ENCODE assay signal across 1 cellular context in the genomic region with DNA sequence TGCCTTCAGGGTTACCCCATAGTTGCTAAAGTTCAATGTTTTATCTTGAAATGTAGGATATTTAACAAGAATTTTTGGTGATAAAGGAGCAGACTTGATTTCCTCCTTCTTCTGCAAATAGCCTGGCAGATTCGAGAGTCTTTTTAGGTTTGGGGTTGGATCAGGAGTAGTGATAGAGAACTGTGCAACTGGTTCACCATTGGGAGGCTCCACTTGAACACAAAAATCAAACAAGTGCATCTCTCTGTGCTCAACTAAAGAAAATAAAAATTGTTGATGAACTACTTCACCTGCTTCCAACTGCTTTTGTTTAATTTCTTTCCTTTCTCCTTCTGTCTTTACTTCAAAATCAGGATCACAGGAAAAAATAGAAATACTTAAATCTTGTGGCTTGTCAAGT.
TF ChIP-seq lines count a peak whose summit lies in the region.

No MANE protein-coding gene starts in this region.

TF ChIP-seq in HepG2, 621 proteins besides CTCF, POLR2A, EP300 and RAD21 (continued from another document):
- TF ChIP-seq, protein P1, sequence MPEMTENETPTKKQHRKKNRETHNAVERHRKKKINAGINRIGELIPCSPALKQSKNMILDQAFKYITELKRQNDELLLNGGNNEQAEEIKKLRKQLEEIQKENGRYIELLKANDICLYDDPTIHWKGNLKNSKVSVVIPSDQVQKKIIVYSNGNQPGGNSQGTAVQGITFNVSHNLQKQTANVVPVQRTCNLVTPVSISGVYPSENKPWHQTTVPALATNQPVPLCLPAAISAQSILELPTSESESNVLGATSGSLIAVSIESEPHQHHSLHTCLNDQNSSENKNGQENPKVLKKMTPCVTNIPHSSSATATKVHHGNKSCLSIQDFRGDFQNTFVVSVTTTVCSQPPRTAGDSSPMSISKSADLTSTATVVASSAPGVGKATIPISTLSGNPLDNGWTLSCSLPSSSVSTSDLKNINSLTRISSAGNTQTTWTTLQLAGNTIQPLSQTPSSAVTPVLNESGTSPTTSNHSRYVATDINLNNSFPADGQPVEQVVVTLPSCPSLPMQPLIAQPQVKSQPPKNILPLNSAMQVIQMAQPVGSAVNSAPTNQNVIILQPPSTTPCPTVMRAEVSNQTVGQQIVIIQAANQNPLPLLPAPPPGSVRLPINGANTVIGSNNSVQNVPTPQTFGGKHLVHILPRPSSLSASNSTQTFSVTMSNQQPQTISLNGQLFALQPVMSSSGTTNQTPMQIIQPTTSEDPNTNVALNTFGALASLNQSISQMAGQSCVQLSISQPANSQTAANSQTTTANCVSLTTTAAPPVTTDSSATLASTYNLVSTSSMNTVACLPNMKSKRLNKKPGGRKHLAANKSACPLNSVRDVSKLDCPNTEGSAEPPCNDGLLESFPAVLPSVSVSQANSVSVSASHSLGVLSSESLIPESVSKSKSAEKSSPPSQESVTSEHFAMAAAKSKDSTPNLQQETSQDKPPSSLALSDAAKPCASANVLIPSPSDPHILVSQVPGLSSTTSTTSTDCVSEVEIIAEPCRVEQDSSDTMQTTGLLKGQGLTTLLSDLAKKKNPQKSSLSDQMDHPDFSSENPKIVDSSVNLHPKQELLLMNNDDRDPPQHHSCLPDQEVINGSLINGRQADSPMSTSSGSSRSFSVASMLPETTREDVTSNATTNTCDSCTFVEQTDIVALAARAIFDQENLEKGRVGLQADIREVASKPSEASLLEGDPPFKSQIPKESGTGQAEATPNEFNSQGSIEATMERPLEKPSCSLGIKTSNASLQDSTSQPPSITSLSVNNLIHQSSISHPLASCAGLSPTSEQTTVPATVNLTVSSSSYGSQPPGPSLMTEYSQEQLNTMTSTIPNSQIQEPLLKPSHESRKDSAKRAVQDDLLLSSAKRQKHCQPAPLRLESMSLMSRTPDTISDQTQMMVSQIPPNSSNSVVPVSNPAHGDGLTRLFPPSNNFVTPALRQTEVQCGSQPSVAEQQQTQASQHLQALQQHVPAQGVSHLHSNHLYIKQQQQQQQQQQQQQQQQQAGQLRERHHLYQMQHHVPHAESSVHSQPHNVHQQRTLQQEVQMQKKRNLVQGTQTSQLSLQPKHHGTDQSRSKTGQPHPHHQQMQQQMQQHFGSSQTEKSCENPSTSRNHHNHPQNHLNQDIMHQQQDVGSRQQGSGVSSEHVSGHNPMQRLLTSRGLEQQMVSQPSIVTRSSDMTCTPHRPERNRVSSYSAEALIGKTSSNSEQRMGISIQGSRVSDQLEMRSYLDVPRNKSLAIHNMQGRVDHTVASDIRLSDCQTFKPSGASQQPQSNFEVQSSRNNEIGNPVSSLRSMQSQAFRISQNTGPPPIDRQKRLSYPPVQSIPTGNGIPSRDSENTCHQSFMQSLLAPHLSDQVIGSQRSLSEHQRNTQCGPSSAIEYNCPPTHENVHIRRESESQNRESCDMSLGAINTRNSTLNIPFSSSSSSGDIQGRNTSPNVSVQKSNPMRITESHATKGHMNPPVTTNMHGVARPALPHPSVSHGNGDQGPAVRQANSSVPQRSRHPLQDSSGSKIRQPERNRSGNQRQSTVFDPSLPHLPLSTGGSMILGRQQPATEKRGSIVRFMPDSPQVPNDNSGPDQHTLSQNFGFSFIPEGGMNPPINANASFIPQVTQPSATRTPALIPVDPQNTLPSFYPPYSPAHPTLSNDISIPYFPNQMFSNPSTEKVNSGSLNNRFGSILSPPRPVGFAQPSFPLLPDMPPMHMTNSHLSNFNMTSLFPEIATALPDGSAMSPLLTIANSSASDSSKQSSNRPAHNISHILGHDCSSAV (CRISPR knock-in tag; IDR thresholded peaks at IDR 0.05; ENCODE audit: borderline replicate concordance): no peak
- TF ChIP-seq SMC3 (IDR thresholded peaks at IDR 0.05; ENCODE audit: low read length): 0 out of 2 replicates have a peak, but pooled peaks have one; percentile 11
